ENCODE assay signal across 1 cellular context in the genomic region with DNA sequence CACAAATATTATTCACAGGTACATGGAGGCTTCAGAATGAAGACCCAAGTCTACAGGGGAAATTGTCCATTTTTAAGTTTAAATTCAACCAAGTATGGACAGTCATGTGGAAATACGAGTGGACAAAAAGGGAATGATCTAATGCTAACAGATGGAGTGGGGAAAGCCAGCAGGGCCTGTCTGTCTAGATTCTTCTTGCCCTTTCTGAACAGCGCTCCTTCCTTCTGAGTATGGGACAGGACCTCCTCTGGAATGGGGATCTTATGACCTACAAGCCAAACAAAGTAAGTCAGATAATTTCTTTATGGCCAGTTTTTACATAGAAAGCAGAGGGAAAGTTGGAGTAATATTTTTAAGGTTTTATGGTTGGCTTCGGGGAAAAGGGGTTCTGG.
TF ChIP-seq lines count a peak whose summit lies in the region.

No MANE protein-coding gene starts in this region.

TF ChIP-seq in WTC11, 78 proteins besides CTCF, POLR2A, EP300 and RAD21 (continued from another document):
- TF ChIP-seq, protein P1, sequence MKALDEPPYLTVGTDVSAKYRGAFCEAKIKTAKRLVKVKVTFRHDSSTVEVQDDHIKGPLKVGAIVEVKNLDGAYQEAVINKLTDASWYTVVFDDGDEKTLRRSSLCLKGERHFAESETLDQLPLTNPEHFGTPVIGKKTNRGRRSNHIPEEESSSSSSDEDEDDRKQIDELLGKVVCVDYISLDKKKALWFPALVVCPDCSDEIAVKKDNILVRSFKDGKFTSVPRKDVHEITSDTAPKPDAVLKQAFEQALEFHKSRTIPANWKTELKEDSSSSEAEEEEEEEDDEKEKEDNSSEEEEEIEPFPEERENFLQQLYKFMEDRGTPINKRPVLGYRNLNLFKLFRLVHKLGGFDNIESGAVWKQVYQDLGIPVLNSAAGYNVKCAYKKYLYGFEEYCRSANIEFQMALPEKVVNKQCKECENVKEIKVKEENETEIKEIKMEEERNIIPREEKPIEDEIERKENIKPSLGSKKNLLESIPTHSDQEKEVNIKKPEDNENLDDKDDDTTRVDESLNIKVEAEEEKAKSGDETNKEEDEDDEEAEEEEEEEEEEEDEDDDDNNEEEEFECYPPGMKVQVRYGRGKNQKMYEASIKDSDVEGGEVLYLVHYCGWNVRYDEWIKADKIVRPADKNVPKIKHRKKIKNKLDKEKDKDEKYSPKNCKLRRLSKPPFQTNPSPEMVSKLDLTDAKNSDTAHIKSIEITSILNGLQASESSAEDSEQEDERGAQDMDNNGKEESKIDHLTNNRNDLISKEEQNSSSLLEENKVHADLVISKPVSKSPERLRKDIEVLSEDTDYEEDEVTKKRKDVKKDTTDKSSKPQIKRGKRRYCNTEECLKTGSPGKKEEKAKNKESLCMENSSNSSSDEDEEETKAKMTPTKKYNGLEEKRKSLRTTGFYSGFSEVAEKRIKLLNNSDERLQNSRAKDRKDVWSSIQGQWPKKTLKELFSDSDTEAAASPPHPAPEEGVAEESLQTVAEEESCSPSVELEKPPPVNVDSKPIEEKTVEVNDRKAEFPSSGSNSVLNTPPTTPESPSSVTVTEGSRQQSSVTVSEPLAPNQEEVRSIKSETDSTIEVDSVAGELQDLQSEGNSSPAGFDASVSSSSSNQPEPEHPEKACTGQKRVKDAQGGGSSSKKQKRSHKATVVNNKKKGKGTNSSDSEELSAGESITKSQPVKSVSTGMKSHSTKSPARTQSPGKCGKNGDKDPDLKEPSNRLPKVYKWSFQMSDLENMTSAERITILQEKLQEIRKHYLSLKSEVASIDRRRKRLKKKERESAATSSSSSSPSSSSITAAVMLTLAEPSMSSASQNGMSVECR (CRISPR knock-in tag; IDR thresholded peaks at IDR 0.05; ENCODE audit: borderline replicate concordance) = no peak
- no peak for TF ChIP-seq FOXP1 (CRISPR knock-in tag; IDR thresholded peaks at IDR 0.05; ENCODE audit: borderline replicate concordance)
- TF ChIP-seq ZNF232 (CRISPR knock-in tag; IDR thresholded peaks at IDR 0.05) = no peak
- TF ChIP-seq TCF7 (CRISPR knock-in tag; IDR thresholded peaks at IDR 0.05; ENCODE audit: low read depth) = no peak
- TF ChIP-seq NFE2L1 (CRISPR knock-in tag; IDR thresholded peaks at IDR 0.05) = no peak
- no peak for TF ChIP-seq NR3C1 (CRISPR knock-in tag; conservative IDR thresholded peaks at IDR 0.05; ENCODE audit: low read depth)
